Comparison of ENCODE assay signal across 1 cellular context in genomic region chr22:38398609-38399401, GRCh38.
TF ChIP-seq lines count a peak whose summit lies in the region.

No MANE protein-coding gene starts in this region.

TF ChIP-seq in HepG2, 621 proteins besides CTCF, POLR2A, EP300 and RAD21 (continued from another document and continues in another):
- TF ChIP-seq ZNF572 (CRISPR knock-in tag; IDR thresholded peaks at IDR 0.05) (no peak), ZBTB3 (CRISPR knock-in tag; IDR thresholded peaks at IDR 0.05; ENCODE audit: borderline replicate concordance, low read depth) (no peak), ZNF577 (CRISPR knock-in tag; IDR thresholded peaks at IDR 0.05; ENCODE audit: borderline replicate concordance, low read depth) (no peak), AKNA (CRISPR knock-in tag; IDR thresholded peaks at IDR 0.05; ENCODE audit: borderline replicate concordance) (no peak), ZNF713 (CRISPR knock-in tag; IDR thresholded peaks at IDR 0.05) (no peak), FOXO4 (CRISPR knock-in tag; conservative IDR thresholded peaks at IDR 0.05) (no peak), ZMAT3 (CRISPR knock-in tag; conservative IDR thresholded peaks at IDR 0.05) (no peak), SIX4 (CRISPR knock-in tag; IDR thresholded peaks at IDR 0.05) (no peak), RBFOX2 (IDR thresholded peaks at IDR 0.05; ENCODE audit: low read depth, low read length) (peak; percentile 67), LRRFIP1 (CRISPR knock-in tag; conservative IDR thresholded peaks at IDR 0.05) (no peak), HOXA5 (CRISPR knock-in tag; IDR thresholded peaks at IDR 0.05) (no peak), ZNF772 (CRISPR knock-in tag; IDR thresholded peaks at IDR 0.05) (no peak), ZBTB37 (CRISPR knock-in tag; IDR thresholded peaks at IDR 0.05) (no peak), GABPB1 (CRISPR knock-in tag; IDR thresholded peaks at IDR 0.05) (peak; percentile 47; the same call in 1 of the 2 replicates), DPF2 (CRISPR knock-in tag; IDR thresholded peaks at IDR 0.05; ENCODE audit: borderline replicate concordance, low read depth) (no peak), PRDM10 (CRISPR knock-in tag; IDR thresholded peaks at IDR 0.05; ENCODE audit: low read depth) (no peak), HIC2 (CRISPR knock-in tag; IDR thresholded peaks at IDR 0.05; ENCODE audit: low read depth) (no peak), IRF1 (CRISPR knock-in tag; IDR thresholded peaks at IDR 0.05; ENCODE audit: low read depth) (no peak), KLF16 (CRISPR knock-in tag; IDR thresholded peaks at IDR 0.05) (no peak), POGK (CRISPR knock-in tag; conservative IDR thresholded peaks at IDR 0.05) (no peak), POLR2G (IDR thresholded peaks at IDR 0.05; ENCODE audit: low read depth, low read length) (peak; percentile 66), TGIF2 (CRISPR knock-in tag; IDR thresholded peaks at IDR 0.05) (no peak), HDAC1 (CRISPR knock-in tag; IDR thresholded peaks at IDR 0.05) (0 out of 2 replicates have a peak, but pooled peaks have one; percentile 13), ZNF362 (CRISPR knock-in tag; IDR thresholded peaks at IDR 0.05; ENCODE audit: borderline replicate concordance) (no peak), RERE (CRISPR knock-in tag; IDR thresholded peaks at IDR 0.05; ENCODE audit: low read depth) (no peak), PHF8 (CRISPR knock-in tag; IDR thresholded peaks at IDR 0.05) (peak; percentile 75), MEF2D (CRISPR knock-in tag; IDR thresholded peaks at IDR 0.05) (no peak)
